1 cellular context compared by ENCODE assay signal in the genomic region with DNA sequence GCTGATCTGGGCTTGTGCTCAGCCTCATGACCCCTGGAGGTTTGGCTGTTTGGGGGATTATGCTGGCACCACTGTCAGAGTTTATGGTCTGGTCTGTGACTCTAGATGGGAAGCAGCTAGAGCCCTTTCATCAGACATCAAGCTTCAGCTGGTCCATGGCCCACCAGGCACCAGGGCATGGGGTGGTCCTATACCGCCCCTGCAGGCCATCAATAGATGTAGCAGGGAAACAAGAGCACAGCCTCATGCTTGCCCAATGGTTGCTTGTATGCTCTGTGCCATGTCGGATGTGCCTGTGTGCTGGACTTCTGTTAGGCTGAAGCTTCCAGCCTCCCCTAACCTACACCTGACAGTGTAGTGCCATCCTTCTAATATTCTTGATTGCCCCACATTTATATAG.
TF ChIP-seq lines count a peak whose summit lies in the region.

No MANE protein-coding gene starts in this region.

TF ChIP-seq in GM23338, 12 proteins besides CTCF, POLR2A, EP300 and RAD21:
- TF ChIP-seq EZH2phosphoT487 (IDR thresholded peaks at IDR 0.05; ENCODE audit: unreplicated experiment) (no peak), REST (IDR thresholded peaks at IDR 0.05; ENCODE audit: unreplicated experiment) (no peak)
TF ChIP-seq in GM23338: peak in this region for 0.
